22 cellular contexts compared by ENCODE assay signal in the genomic region with DNA sequence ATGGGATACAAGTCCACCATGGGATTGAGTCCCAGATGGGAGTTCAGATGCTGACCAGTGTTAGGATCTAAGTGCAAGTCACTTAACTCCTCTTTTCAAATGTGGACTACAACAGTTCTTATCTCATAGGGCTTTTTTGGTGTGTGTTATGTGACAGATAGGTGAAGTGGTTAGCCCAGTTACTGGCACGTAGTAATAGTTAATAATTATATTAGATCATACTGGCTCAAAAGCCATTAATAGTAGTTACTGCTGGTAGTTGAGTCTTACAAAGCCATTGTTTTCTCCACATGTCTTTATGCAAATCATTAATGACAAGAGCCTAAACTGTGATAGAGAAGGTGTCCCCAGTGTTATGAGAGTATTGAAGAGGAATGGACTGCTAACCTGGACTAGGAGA.
"Had no signal": no experiment of that assay in that cellular context is flagged by ENCODE, and none has a peak within 500 bp of the region (broad histone marks: within the 10 kb centered on the region; RNA-seq: fewer than 3 reads in every experiment).

No MANE protein-coding gene starts in this region.

- H3K9me3 Mint-ChIP-seq: activated naive CD4-positive, alpha-beta T cell treated with anti-CD3 and anti-CD28 coated beads for 36 hours; immature natural killer cell; naive thymus-derived CD8-positive, alpha-beta T cell; T-cell had no signal

- H3K4me3 Mint-ChIP-seq: activated naive CD4-positive, alpha-beta T cell treated with anti-CD3 and anti-CD28 coated beads for 36 hours; immature natural killer cell; naive thymus-derived CD8-positive, alpha-beta T cell; T-cell had no signal

- H3K9me3 ChIP-seq: psoas muscle, suprapubic skin, transverse colon, vagina had no signal

- H3K27me3 Mint-ChIP-seq: naive thymus-derived CD8-positive, alpha-beta T cell; T-cell had no signal

- H3K27ac Mint-ChIP-seq: activated naive CD4-positive, alpha-beta T cell treated with anti-CD3 and anti-CD28 coated beads for 36 hours; immature natural killer cell; naive thymus-derived CD8-positive, alpha-beta T cell; T-cell had no signal

- H3K4me1 ChIP-seq: foreskin keratinocyte, psoas muscle had no signal

- H3K4me3 ChIP-seq: lung, psoas muscle, suprapubic skin, transverse colon, vagina had no signal

- H3K27me3 ChIP-seq: foreskin keratinocyte, suprapubic skin, transverse colon, vagina had no signal

- H3K36me3 ChIP-seq: suprapubic skin, transverse colon, vagina had no signal

- H3K36me3 Mint-ChIP-seq: immature natural killer cell; naive thymus-derived CD8-positive, alpha-beta T cell had no signal

- H3K27ac ChIP-seq: foreskin keratinocyte, psoas muscle, suprapubic skin, transverse colon, vagina had no signal

- DNase-seq: activated CD4-positive, alpha-beta T cell treated with anti-CD3 and anti-CD28 coated beads, Interleukin-2, amount 50 U/mL, for 4 hours; activated CD8-positive, alpha-beta memory T cell treated with anti-CD3 and anti-CD28 coated beads for 24 hours; activated CD8-positive, alpha-beta memory T cell treated with anti-CD3 and anti-CD28 coated beads, Interleukin-2, amount 50 U/mL, for 48 hours; activated effector memory CD4-positive, alpha-beta T cell treated with Interleukin-2 at 50 U/mL for 16 hours; activated naive CD4-positive, alpha-beta T cell treated with anti-CD3 and anti-CD28 coated beads for 36 hours; activated T-cell treated with anti-CD3 and anti-CD28 coated beads, Interleukin-2, amount 50 U/mL, for 48 hours; cortex of kidney; foreskin keratinocyte; immature natural killer cell; naive thymus-derived CD8-positive, alpha-beta T cell; psoas muscle; right cardiac atrium; stimulated activated CD4-positive, alpha-beta T cell treated with anti-CD3 and anti-CD28 coated beads, Interleukin-12 subunit alpha, Interleukin-12 subunit beta, amount 100 ng/mL, for 4 hours; stimulated activated CD4-positive, alpha-beta T cell treated with anti-CD3 and anti-CD28 coated beads, Interleukin-4, amount 100 ng/mL, for 4 hours; stimulated activated naive CD8-positive, alpha-beta T cell treated with anti-CD3 and anti-CD28 coated beads, Interleukin-15, Interleukin-2, amounts not matched to agents 100 U/mL and 50 U/mL, for 24 hours; T-cell; T-helper 9 cell; transverse colon had no signal

- ATAC-seq: foreskin keratinocyte; left lobe of liver; naive thymus-derived CD8-positive, alpha-beta T cell; psoas muscle; right cardiac atrium; stimulated activated naive CD8-positive, alpha-beta T cell treated with anti-CD3 and anti-CD28 coated beads, Interleukin-15, Interleukin-2, amounts not matched to agents 100 U/mL and 50 U/mL, for 24 hours; T-cell had no signal
